In genomic region chr1:11984559-11984958, GRCh38 we compare ENCODE assay signal across 22 cellular contexts. TPM values are rescaled to one million over a fixed set of nuclear protein-coding genes. Genes with fewer than 3 reads are reported as not detected.
DNase-seq lines count a peak whose midpoint lies in the region; ATAC-seq, FAIRE-seq and TF ChIP-seq lines count a peak whose summit lies in the region.
"Had no signal": no experiment of that assay in that cellular context is flagged by ENCODE, and none has a peak within 500 bp of the region (broad histone marks: within the 10 kb centered on the region; RNA-seq: fewer than 3 reads in every experiment).

No MANE protein-coding gene starts in this region.

- TF ChIP-seq POLR2A in erythroblast (IDR thresholded peaks at IDR 0.05; ENCODE audit: low read length), result no peak

- H3K27ac Mint-ChIP-seq in CD4-positive, alpha-beta T cell, result peak overlapping the region; percentile 18
- H3K27ac Mint-ChIP-seq in activated T-helper 17 cell treated with anti-CD3 and anti-CD28 coated beads, Interleukin-2, amount 50 U/mL, for 72 hours, result peak overlapping the region; percentile 16
- H3K27ac Mint-ChIP-seq: WTC11 had no signal

- H3K4me1 Mint-ChIP-seq in CD4-positive, alpha-beta T cell (ENCODE audit: low read depth), result peaks cover 50% of the 10 kb centered on the region
- peaks cover 27% of the 10 kb centered on the region for H3K4me1 Mint-ChIP-seq in activated T-helper 17 cell treated with anti-CD3 and anti-CD28 coated beads, Interleukin-2, amount 50 U/mL, for 72 hours

- H3K9me3 Mint-ChIP-seq in CD4-positive, alpha-beta T cell, result no peaks in the 10 kb centered on the region
- no peaks in the 10 kb centered on the region for H3K9me3 Mint-ChIP-seq in activated T-helper 17 cell treated with anti-CD3 and anti-CD28 coated beads, Interleukin-2, amount 50 U/mL, for 72 hours
- H3K9me3 Mint-ChIP-seq: CD4-positive, alpha-beta memory T cell; WTC11 had no signal

- DNase-seq in CD4-positive, alpha-beta T cell, result no peak
- DNase-seq in small intestine (peak; percentile 90), erythroblast (lab: John Stamatoyannopoulos, UW) (no peak), SIG-M5 (lab: John Stamatoyannopoulos, UW) (no peak)
- no peak for DNase-seq in activated CD4-positive, alpha-beta T cell treated with anti-CD3 and anti-CD28 coated beads for 48 hours
- DNase-seq: activated CD4-positive, alpha-beta T cell treated with anti-CD3 and anti-CD28 coated beads, Interleukin-2, amount 50 U/mL, for 4 hours; activated CD8-positive, alpha-beta memory T cell treated with anti-CD3 and anti-CD28 coated beads, Interleukin-2, amount 50 U/mL, for 4 hours; CD4-positive, alpha-beta memory T cell; head of caudate nucleus; KBM-7; left lung; NCI-H1436 treated with DMSO at 0.1 percent for 48 hours; NCI-H526; RPMI8226; stimulated activated CD4-positive, alpha-beta T cell treated with anti-CD3 and anti-CD28 coated beads, Interleukin-15, amount 100 ng/mL, for 24 hours had no signal

- peak overlapping the region; percentile 9 for H3K4me3 Mint-ChIP-seq in CD4-positive, alpha-beta T cell
- no peak overlapping the region for H3K4me3 Mint-ChIP-seq in activated T-helper 17 cell treated with anti-CD3 and anti-CD28 coated beads, Interleukin-2, amount 50 U/mL, for 72 hours
- H3K4me3 Mint-ChIP-seq: WTC11 had no signal

- H3K27ac ChIP-seq in CD4-positive, alpha-beta T cell (ENCODE audit: low read depth, low read length), result no peak overlapping the region
- H3K27ac ChIP-seq in liver (ENCODE audit: low read depth in 1 of 2, low read length in 2 of 2), result peak overlapping the region; percentile 6 to 15
- H3K27ac ChIP-seq in small intestine (ENCODE audit: low read depth in 1 of 2, low read length in 1 of 2), result peak overlapping the region; percentile 11 to 81
- H3K27ac ChIP-seq: breast epithelium, coronary artery had no signal

- TF ChIP-seq CTCF in CD4-positive, alpha-beta T cell (IDR thresholded peaks at IDR 0.05), result no peak
- TF ChIP-seq CTCF in liver (IDR thresholded peaks at IDR 0.05; ENCODE audit: low read depth, low read length, missing input control), result no peak

- ATAC-seq in CD4-positive, alpha-beta T cell (ENCODE audit: poor library complexity), result no peak
- ATAC-seq in activated T-helper 17 cell treated with anti-CD3 and anti-CD28 coated beads, Interleukin-2, amount 50 U/mL, for 72 hours (replicated peaks), result no peak
- ATAC-seq: left lung, WTC11 had no signal

- WGBS in liver, result 75% methylated on average over 6 of the region's 6 CpGs
- 16 to 77% (median 42%) methylated on average over 6 of the region's 6 CpGs for WGBS in small intestine, 3 donors

- no peak overlapping the region for H3K9ac ChIP-seq in liver (ENCODE audit: low read depth in 1 of 2, low read length in 2 of 2)

- H3K9me3 ChIP-seq in CD4-positive, alpha-beta T cell (ENCODE audit: control insufficient read depth, low read length), result no peaks in the 10 kb centered on the region
- no peaks in the 10 kb centered on the region for H3K9me3 ChIP-seq in liver (ENCODE audit: control insufficient read depth in 4 of 4, low read length in 3 of 4)
- H3K9me3 ChIP-seq in small intestine (ENCODE audit: control insufficient read depth, low read depth), result no peaks in the 10 kb centered on the region
- H3K9me3 ChIP-seq: breast epithelium, HAP-1, left lung had no signal

- H3K36me3 ChIP-seq in liver (ENCODE audit: control insufficient read depth in 4 of 4, insufficient read depth in 3 of 4, low read depth in 1 of 4, low read length in 3 of 4) (peaks cover 9 to 15% (median 14%) of the 10 kb centered on the region in 4 donors), small intestine (ENCODE audit: control insufficient read depth in 2 of 2, insufficient read depth in 2 of 2, low read length in 2 of 2) (peaks cover under 1 to 7% of the 10 kb centered on the region in 2 donors)
- H3K36me3 ChIP-seq: breast epithelium had no signal

- intact Hi-C loops in CD4-positive, alpha-beta T cell (cut with DNase I, micrococcal nuclease), result loop anchor here in 1 of 2 experiments (5.0 kb wide), 3 partner anchors 72 to 243 kb away; no protein-coding TSS in a partner anchor

- no peaks in the 10 kb centered on the region for H3K27me3 ChIP-seq in CD4-positive, alpha-beta T cell (ENCODE audit: control insufficient read depth, insufficient read depth, low read length)
- H3K27me3 ChIP-seq in liver (ENCODE audit: control insufficient read depth in 4 of 4, insufficient read depth in 4 of 4, low read length in 3 of 4) (no peaks in the 10 kb centered on the region), small intestine (ENCODE audit: control insufficient read depth in 2 of 2, insufficient read depth in 2 of 2, low read length in 2 of 2) (no peaks in the 10 kb centered on the region)
- H3K27me3 ChIP-seq: breast epithelium, left lung had no signal

- H3K4me1 ChIP-seq in liver (ENCODE audit: control insufficient read depth in 4 of 4, insufficient read depth in 4 of 4, low read length in 3 of 4) (peaks cover 2 to 50% (median 36%) of the 10 kb centered on the region in 4 donors), small intestine (ENCODE audit: control insufficient read depth in 2 of 2, insufficient read depth in 1 of 2, low read depth in 1 of 2, low read length in 1 of 2) (peaks cover 3% of the 10 kb centered on the region in 2 donors)

- TF ChIP-seq RAD21 in liver (IDR thresholded peaks at IDR 0.05), result no peak

- H3K27me3 Mint-ChIP-seq in CD4-positive, alpha-beta T cell, result no peaks in the 10 kb centered on the region
- no peaks in the 10 kb centered on the region for H3K27me3 Mint-ChIP-seq in activated T-helper 17 cell treated with anti-CD3 and anti-CD28 coated beads, Interleukin-2, amount 50 U/mL, for 72 hours
- H3K27me3 Mint-ChIP-seq: CD4-positive, alpha-beta memory T cell had no signal

- POLR2A ChIA-PET in CD4-positive, alpha-beta T cell (lab: Charles Lee), result interaction anchor here (1.8 kb wide), 1 partner anchor 77 kb away, joined by 7 read pairs; no protein-coding TSS in a partner anchor

- H3K4me3 ChIP-seq in liver (ENCODE audit: low read depth in 1 of 3, low read length in 3 of 3) (no peak overlapping the region), small intestine (ENCODE audit: low read depth in 1 of 2, low read length in 2 of 2) (no peak overlapping the region)
- H3K4me3 ChIP-seq: breast epithelium, coronary artery, HAP-1, left lung had no signal

- CTCF ChIA-PET in CD4-positive, alpha-beta T cell (lab: Charles Lee), result no interaction called here

- H3K36me3 Mint-ChIP-seq in CD4-positive, alpha-beta T cell (ENCODE audit: low read depth), result peaks cover 52% of the 10 kb centered on the region
- H3K36me3 Mint-ChIP-seq in activated T-helper 17 cell treated with anti-CD3 and anti-CD28 coated beads, Interleukin-2, amount 50 U/mL, for 72 hours (ENCODE audit: low read depth), result peaks cover 65% of the 10 kb centered on the region

- no peak for FAIRE-seq in small intestine (lab: Jason Lieb, UNC)
- FAIRE-seq: G401.6 had no signal

TF ChIP-seq in liver, 16 proteins besides CTCF, POLR2A, EP300 and RAD21:
- TF ChIP-seq GABPA (IDR thresholded peaks at IDR 0.05 in 1 of 2, conservative IDR thresholded peaks at IDR 0.05 in 1 of 2) (no peak), TAF1 (conservative IDR thresholded peaks at IDR 0.05) (no peak), FOXA1 (IDR thresholded peaks at IDR 0.05) (no peak), JUND (IDR thresholded peaks at IDR 0.05) (no peak), NR2F2 (IDR thresholded peaks at IDR 0.05) (no peak), EGR1 (IDR thresholded peaks at IDR 0.05; ENCODE audit: low read depth in 2 of 2) (no peak), HNF4G (IDR thresholded peaks at IDR 0.05) (no peak), ZBTB33 (IDR thresholded peaks at IDR 0.05) (no peak)

RNA-seq across cellular contexts. Expression of gene MFN2, which starts 4.3 kb away (rescaled TPM):
- total RNA-seq in CD4-positive, alpha-beta T cell, result 10 to 100 TPM; 33.0 to 38.1 TPM
- 10 to 100 TPM; 46.5 to 70.1 TPM for total RNA-seq in activated T-helper 17 cell treated with anti-CD3 and anti-CD28 coated beads, Interleukin-2, amount 50 U/mL, for 72 hours
- total RNA-seq in liver, result 10 to 100 TPM; 36.0 to 87.8 TPM
- polyA plus RNA-seq in liver, result 10 to 100 TPM; 17.2 to 50.4 TPM
- 10 to 100 TPM; 60.3 to 87.0 (median 85.9) TPM for polyA plus RNA-seq in small intestine

RNA-seq across cellular contexts. Expression of gene MIIP, which starts 34.7 kb away (rescaled TPM):
- 10 to 100 TPM; 21.8 to 23.1 TPM for total RNA-seq in CD4-positive, alpha-beta T cell
- total RNA-seq in activated T-helper 17 cell treated with anti-CD3 and anti-CD28 coated beads, Interleukin-2, amount 50 U/mL, for 72 hours, result 100 to 1,000 TPM in 1 of 2 donors, 10 to 100 TPM in 1; 51.1 to 115 TPM
- total RNA-seq in liver, result 10 to 100 TPM; 16.4 to 20.6 TPM
- polyA plus RNA-seq in liver (10 to 100 TPM; 11.1 to 19.2 TPM), small intestine (10 to 100 TPM; 25.4 to 65.7 (median 52.8) TPM)

RNA-seq across cellular contexts. Expression of gene PLOD1, which starts 50.0 kb away (rescaled TPM):
- 1 to 10 TPM; 1.6 to 1.8 TPM for total RNA-seq in CD4-positive, alpha-beta T cell
- total RNA-seq in activated T-helper 17 cell treated with anti-CD3 and anti-CD28 coated beads, Interleukin-2, amount 50 U/mL, for 72 hours, result 10 to 100 TPM; 18.1 to 36.1 TPM
- 10 to 100 TPM; 54.9 to 82.9 TPM for total RNA-seq in liver
- polyA plus RNA-seq in liver, result 10 to 100 TPM; 48.0 to 73.0 TPM
- polyA plus RNA-seq in small intestine, result 10 to 100 TPM; 26.7 to 43.2 (median 43.1) TPM

RNA-seq across cellular contexts. Expression of gene KIAA2013, which starts 58.3 kb away (rescaled TPM):
- total RNA-seq in CD4-positive, alpha-beta T cell, result 1 to 10 TPM; 7.6 to 8.3 TPM
- 10 to 100 TPM; 15.6 to 32.2 TPM for total RNA-seq in activated T-helper 17 cell treated with anti-CD3 and anti-CD28 coated beads, Interleukin-2, amount 50 U/mL, for 72 hours
- total RNA-seq in liver, result 10 to 100 TPM; 26.3 to 77.5 TPM
- 10 to 100 TPM; 16.8 to 39.6 TPM for polyA plus RNA-seq in liver
- polyA plus RNA-seq in small intestine, result 10 to 100 TPM; 76.5 to 78.0 (median 76.7) TPM

Comparison
In these comparisons a context has a peak if more than half of its experiments do, and no peak if none do; other contexts are left out.
1. RNA of gene PLOD1, which starts 50.0 kb away (total RNA-seq): 54.9 to 82.9 TPM in liver and 18.1 to 36.1 TPM in activated T-helper 17 cell treated with anti-CD3 and anti-CD28 coated beads, Interleukin-2, amount 50 U/mL, for 72 hours; 1.6 to 1.8 TPM in CD4-positive, alpha-beta T cell; every median in the first group is over 4 times any median in the second.